In the genomic region with DNA sequence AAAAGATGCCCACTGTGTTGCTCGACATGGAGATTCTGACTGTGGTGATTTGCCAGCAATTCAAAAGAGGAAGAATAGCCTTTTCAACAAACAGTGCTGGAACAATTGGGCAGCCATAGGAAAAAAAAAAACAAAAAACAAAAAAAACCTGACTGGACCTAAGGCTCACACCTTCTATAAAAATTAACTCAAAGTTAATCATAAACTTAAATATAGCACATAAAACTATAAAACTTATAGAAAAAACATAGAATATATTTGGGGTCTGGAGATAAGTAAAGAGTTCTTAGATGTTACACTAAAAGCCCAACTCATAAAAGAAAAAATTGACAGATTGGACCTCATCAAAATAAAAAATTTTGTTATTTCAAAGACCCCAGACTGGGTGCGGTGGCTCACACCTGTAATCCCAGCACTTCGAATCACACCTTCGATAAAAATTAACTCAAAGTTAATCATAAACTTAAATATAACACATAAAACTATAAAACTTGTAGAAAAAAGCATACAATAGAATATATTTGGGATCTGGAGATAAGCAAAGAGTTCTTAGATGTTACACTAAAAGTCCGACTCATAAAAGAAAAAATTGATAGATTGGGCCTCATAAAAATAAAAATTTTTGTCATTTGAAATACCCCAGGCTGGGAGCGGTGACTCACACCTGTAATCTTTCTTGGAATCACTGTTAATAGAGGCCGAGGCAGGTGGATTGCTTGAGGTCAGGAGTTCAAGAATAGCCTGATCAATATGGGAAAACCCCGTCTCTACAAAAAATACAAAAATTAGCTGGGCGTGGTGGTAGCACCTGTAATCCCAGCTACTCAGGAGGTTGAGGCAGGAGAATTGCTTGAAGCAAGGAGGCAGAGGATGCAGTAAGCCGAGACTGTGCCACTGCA, we compare ENCODE assay signal across 29 cellular contexts.
"Had no signal": no experiment of that assay in that cellular context is flagged by ENCODE, and none has a peak within 500 bp of the region (broad histone marks: within the 10 kb centered on the region; RNA-seq: fewer than 3 reads in every experiment).

No MANE protein-coding gene starts in this region.

- H3K4me3 ChIP-seq: breast epithelium, MG63, Peyer's patch, SJCRH30 had no signal

- H3K27ac ChIP-seq: breast epithelium, Peyer's patch, RWPE1, SJCRH30 had no signal

- H3K9me3 ChIP-seq: MG63, Peyer's patch, SJCRH30 had no signal

- H3K27ac Mint-ChIP-seq: activated CD8-positive, alpha-beta T cell treated with anti-CD3 and anti-CD28 coated beads, Interleukin-2, amount 10 ng/mL, durations not matched to agents 7 days and 5 days; T-helper 2 cell treated with Interferon-gamma antibody and Interleukin-4, amounts not matched to agents 5 μg/mL and 100 μg/mL, for 36 hours; WTC11 had no signal

- H3K4me1 Mint-ChIP-seq: WTC11 had no signal

- H3K27me3 ChIP-seq: breast epithelium, MG63, Peyer's patch, SJCRH30 had no signal

- H3K36me3 ChIP-seq: breast epithelium, MG63, Peyer's patch, SJCRH30 had no signal

- H3K4me1 ChIP-seq: breast epithelium, Peyer's patch, SJCRH30 had no signal

- H3K4me3 Mint-ChIP-seq: activated CD8-positive, alpha-beta T cell treated with anti-CD3 and anti-CD28 coated beads, Interleukin-2, amount 10 ng/mL, durations not matched to agents 7 days and 5 days; T-helper 2 cell treated with Interferon-gamma antibody and Interleukin-4, amounts not matched to agents 5 μg/mL and 100 μg/mL, for 36 hours; WTC11 had no signal

- DNase-seq: activated CD4-positive, alpha-beta T cell treated with anti-CD3 and anti-CD28 coated beads for 48 hours; activated CD4-positive, alpha-beta T cell treated with anti-CD3 and anti-CD28 coated beads, Interleukin-2, amount 50 U/mL, for 4 hours; activated CD4-positive, CD25-positive, alpha-beta regulatory T cell treated with anti-CD3 and anti-CD28 coated beads, Interleukin-2, amount 50 U/mL, for 72 hours; activated CD8-positive, alpha-beta memory T cell treated with anti-CD3 and anti-CD28 coated beads, Interleukin-2, amount 50 U/mL, for 48 hours; activated CD8-positive, alpha-beta T cell treated with anti-CD3 and anti-CD28 coated beads, Interleukin-2, amount 10 ng/mL, durations not matched to agents 7 days and 5 days; activated naive CD4-positive, alpha-beta T cell treated with anti-CD3 and anti-CD28 coated beads, Interleukin-2, amount 50 U/mL, for 16 hours; activated T-cell treated with anti-CD3 and anti-CD28 coated beads, Interleukin-2, amount 50 U/mL, for 1 hour; aorta; caudate nucleus; KG1; MG63; MV-4-11; NCI-H1092 treated with DMSO at 0.1 percent for 48 hours; NCI-H1417 treated with DMSO at 0.1 percent for 48 hours; NCI-H1694 treated with DMSO at 0.1 percent for 48 hours; NCI-H2029 treated with DMSO at 0.1 percent for 48 hours; NCI-H510A treated with DMSO at 0.1 percent for 48 hours; NCI-H69; NK-92 treated with Interleukin-12 subunit alpha and Interleukin-12 subunit beta, amount 100 ng/mL, for 24 hours; OCI-M1; Right ventricle myocardium superior; SJCRH30; SW 1271 had no signal

- ATAC-seq: activated CD8-positive, alpha-beta T cell treated with anti-CD3 and anti-CD28 coated beads, Interleukin-2, amount 10 ng/mL, durations not matched to agents 7 days and 5 days; SK-N-SH treated with all-trans-retinoic acid at 6 μM for 48 hours; WTC11 had no signal

- H3K36me3 Mint-ChIP-seq: WTC11 had no signal
